ENCODE assay signal across 14 cellular contexts in genomic region chr1:61953076-61953789, GRCh38.
"Had no signal": no experiment of that assay in that cellular context is flagged by ENCODE, and none has a peak within 500 bp of the region (broad histone marks: within the 10 kb centered on the region; RNA-seq: fewer than 3 reads in every experiment).

No MANE protein-coding gene starts in this region.

- H3K4me3 Mint-ChIP-seq: activated naive CD4-positive, alpha-beta T cell treated with anti-CD3 and anti-CD28 coated beads, Interleukin-2, amount 10 ng/mL, durations not matched to agents 7 days and 5 days; stimulated activated naive B cell treated with anti-CD40 and anti-IgM and Interleukin-4, amounts not matched to agents 10 μg/mL and 1 μg/mL and 100 μg/mL, for 72 hours; T-helper 17 cell had no signal

- H3K27ac ChIP-seq: adrenal gland, brain microvascular endothelial cell, pancreas, tibial nerve, vagina had no signal

- H3K27me3 ChIP-seq: adrenal gland, brain microvascular endothelial cell, dorsolateral prefrontal cortex, pancreas, tibial nerve, vagina had no signal

- H3K4me1 ChIP-seq: adrenal gland, vagina had no signal

- H3K4me3 ChIP-seq: adrenal gland, pancreas, tibial nerve, vagina had no signal

- ATAC-seq: stimulated activated naive B cell treated with anti-CD40 and anti-IgM and Interleukin-4, amounts not matched to agents 10 μg/mL and 1 μg/mL and 100 μg/mL, for 72 hours; T-helper 17 cell had no signal

- H3K4me1 Mint-ChIP-seq: activated naive CD4-positive, alpha-beta T cell treated with anti-CD3 and anti-CD28 coated beads, Interleukin-2, amount 10 ng/mL, durations not matched to agents 7 days and 5 days; stimulated activated naive B cell treated with anti-CD40 and anti-IgM and Interleukin-4, amounts not matched to agents 10 μg/mL and 1 μg/mL and 100 μg/mL, for 72 hours had no signal

- H3K36me3 Mint-ChIP-seq: activated naive CD4-positive, alpha-beta T cell treated with anti-CD3 and anti-CD28 coated beads, Interleukin-2, amount 10 ng/mL, durations not matched to agents 7 days and 5 days; stimulated activated naive B cell treated with anti-CD40 and anti-IgM and Interleukin-4, amounts not matched to agents 10 μg/mL and 1 μg/mL and 100 μg/mL, for 72 hours had no signal

- H3K9me3 Mint-ChIP-seq: activated naive CD4-positive, alpha-beta T cell treated with anti-CD3 and anti-CD28 coated beads, Interleukin-2, amount 10 ng/mL, durations not matched to agents 7 days and 5 days; activated T-helper 2 cell treated with anti-CD3 and anti-CD28 coated beads, Interferon-gamma antibody, Interleukin-2, Interleukin-4, amounts not matched to agents 10 μg/mL and 5 μg/mL and 100 μg/mL, durations not matched to agents 14 hours and 24 hours and 36 hours; stimulated activated naive B cell treated with anti-CD40 and anti-IgM and Interleukin-4, amounts not matched to agents 10 μg/mL and 1 μg/mL and 100 μg/mL, for 72 hours had no signal

- H3K9me3 ChIP-seq: adrenal gland, pancreas, tibial nerve, vagina had no signal

- H3K27me3 Mint-ChIP-seq: activated naive CD4-positive, alpha-beta T cell treated with anti-CD3 and anti-CD28 coated beads, Interleukin-2, amount 10 ng/mL, durations not matched to agents 7 days and 5 days; stimulated activated naive B cell treated with anti-CD40 and anti-IgM and Interleukin-4, amounts not matched to agents 10 μg/mL and 1 μg/mL and 100 μg/mL, for 72 hours; T-helper 17 cell had no signal

- H3K36me3 ChIP-seq: adrenal gland, brain microvascular endothelial cell, pancreas, tibial nerve, vagina had no signal

- H3K27ac Mint-ChIP-seq: activated naive CD4-positive, alpha-beta T cell treated with anti-CD3 and anti-CD28 coated beads, Interleukin-2, amount 10 ng/mL, durations not matched to agents 7 days and 5 days; activated T-helper 2 cell treated with anti-CD3 and anti-CD28 coated beads, Interferon-gamma antibody, Interleukin-2, Interleukin-4, amounts not matched to agents 10 μg/mL and 5 μg/mL and 100 μg/mL, durations not matched to agents 14 hours and 24 hours and 36 hours; stimulated activated naive B cell treated with anti-CD40 and anti-IgM and Interleukin-4, amounts not matched to agents 10 μg/mL and 1 μg/mL and 100 μg/mL, for 72 hours had no signal

- DNase-seq: activated CD4-positive, alpha-beta T cell treated with anti-CD3 and anti-CD28 coated beads, Interleukin-2, amount 50 U/mL, for 1 hour; activated CD4-positive, CD25-positive, alpha-beta regulatory T cell; activated naive CD4-positive, alpha-beta T cell treated with anti-CD3 and anti-CD28 coated beads, Interleukin-2, amount 10 ng/mL, durations not matched to agents 7 days and 5 days; adrenal gland; brain microvascular endothelial cell; dorsolateral prefrontal cortex; kidney; pancreas; stimulated activated CD4-positive, alpha-beta T cell treated with anti-CD3 and anti-CD28 coated beads, Interleukin-1b, Interleukin-23, amount 100 ng/mL, for 48 hours; stimulated activated naive B cell treated with anti-CD40 and anti-IgM and Interleukin-4, amounts not matched to agents 10 μg/mL and 1 μg/mL and 100 μg/mL, for 72 hours; T-helper 17 cell had no signal
